1 cellular context compared by ENCODE assay signal in genomic region chr1:1213153-1213918, GRCh38.
TF ChIP-seq lines count a peak whose summit lies in the region.

No MANE protein-coding gene starts in this region.

TF ChIP-seq in GM12878, 131 proteins besides CTCF, POLR2A, EP300 and RAD21 (continued from another document and continues in another):
- TF ChIP-seq USF1 (IDR thresholded peaks at IDR 0.05; ENCODE audit: borderline replicate concordance, extremely low read length, insufficient read depth, low read depth, low read length) (peak; percentile 14), SREBF2 (IDR thresholded peaks at IDR 0.05; ENCODE audit: low read length) (no peak), HDGF (IDR thresholded peaks at IDR 0.05) (peak; percentile 68; the same call in 1 of the 2 replicates), KAT2A (conservative IDR thresholded peaks at IDR 0.05; ENCODE audit: control insufficient read depth, low read depth, low read length) (no peak), HDAC6 (IDR thresholded peaks at IDR 0.05; ENCODE audit: unreplicated experiment) (no peak), MEF2A (IDR thresholded peaks at IDR 0.05; ENCODE audit: insufficient read depth, low read depth, low read length) (no peak), TAF1 (IDR thresholded peaks at IDR 0.05; ENCODE audit: borderline replicate concordance, low read depth, low read length) (no peak), NFIC (IDR thresholded peaks at IDR 0.05; ENCODE audit: low read depth, low read length) (no peak), TCF7 (IDR thresholded peaks at IDR 0.05; ENCODE audit: borderline replicate concordance) (no peak), SPI1 (IDR thresholded peaks at IDR 0.05; ENCODE audit: borderline replicate concordance, insufficient read depth, low read depth, low read length) (no peak), SUPT20H (IDR thresholded peaks at IDR 0.05; ENCODE audit: borderline replicate concordance, control insufficient read depth, low read depth, low read length) (no peak), ESRRA (IDR thresholded peaks at IDR 0.05; ENCODE audit: low read length) (no peak), ZNF622 (IDR thresholded peaks at IDR 0.05) (no peak), GABPA (IDR thresholded peaks at IDR 0.05; ENCODE audit: low read depth) (no peak), E2F4 (IDR thresholded peaks at IDR 0.05; ENCODE audit: low read depth, low read length) (no peak), IRF3 (IDR thresholded peaks at IDR 0.05) (no peak), DPF2 (IDR thresholded peaks at IDR 0.05) (peak; percentile 82; the same call in 1 of the 2 replicates), PML (IDR thresholded peaks at IDR 0.05; ENCODE audit: low read length) (no peak)
- TF ChIP-seq, protein P1, sequence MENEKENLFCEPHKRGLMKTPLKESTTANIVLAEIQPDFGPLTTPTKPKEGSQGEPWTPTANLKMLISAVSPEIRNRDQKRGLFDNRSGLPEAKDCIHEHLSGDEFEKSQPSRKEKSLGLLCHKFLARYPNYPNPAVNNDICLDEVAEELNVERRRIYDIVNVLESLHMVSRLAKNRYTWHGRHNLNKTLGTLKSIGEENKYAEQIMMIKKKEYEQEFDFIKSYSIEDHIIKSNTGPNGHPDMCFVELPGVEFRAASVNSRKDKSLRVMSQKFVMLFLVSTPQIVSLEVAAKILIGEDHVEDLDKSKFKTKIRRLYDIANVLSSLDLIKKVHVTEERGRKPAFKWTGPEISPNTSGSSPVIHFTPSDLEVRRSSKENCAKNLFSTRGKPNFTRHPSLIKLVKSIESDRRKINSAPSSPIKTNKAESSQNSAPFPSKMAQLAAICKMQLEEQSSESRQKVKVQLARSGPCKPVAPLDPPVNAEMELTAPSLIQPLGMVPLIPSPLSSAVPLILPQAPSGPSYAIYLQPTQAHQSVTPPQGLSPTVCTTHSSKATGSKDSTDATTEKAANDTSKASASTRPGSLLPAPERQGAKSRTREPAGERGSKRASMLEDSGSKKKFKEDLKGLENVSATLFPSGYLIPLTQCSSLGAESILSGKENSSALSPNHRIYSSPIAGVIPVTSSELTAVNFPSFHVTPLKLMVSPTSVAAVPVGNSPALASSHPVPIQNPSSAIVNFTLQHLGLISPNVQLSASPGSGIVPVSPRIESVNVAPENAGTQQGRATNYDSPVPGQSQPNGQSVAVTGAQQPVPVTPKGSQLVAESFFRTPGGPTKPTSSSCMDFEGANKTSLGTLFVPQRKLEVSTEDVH (IDR thresholded peaks at IDR 0.05; ENCODE audit: low read depth, partially characterized antibody), result no peak
- TF ChIP-seq, protein P2, sequence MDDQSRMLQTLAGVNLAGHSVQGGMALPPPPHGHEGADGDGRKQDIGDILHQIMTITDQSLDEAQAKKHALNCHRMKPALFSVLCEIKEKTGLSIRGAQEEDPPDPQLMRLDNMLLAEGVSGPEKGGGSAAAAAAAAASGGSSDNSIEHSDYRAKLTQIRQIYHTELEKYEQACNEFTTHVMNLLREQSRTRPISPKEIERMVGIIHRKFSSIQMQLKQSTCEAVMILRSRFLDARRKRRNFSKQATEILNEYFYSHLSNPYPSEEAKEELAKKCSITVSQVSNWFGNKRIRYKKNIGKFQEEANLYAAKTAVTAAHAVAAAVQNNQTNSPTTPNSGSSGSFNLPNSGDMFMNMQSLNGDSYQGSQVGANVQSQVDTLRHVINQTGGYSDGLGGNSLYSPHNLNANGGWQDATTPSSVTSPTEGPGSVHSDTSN (IDR thresholded peaks at IDR 0.05; ENCODE audit: insufficient replicate concordance, low read depth, low read length), result no peak
- TF ChIP-seq, protein P3, sequence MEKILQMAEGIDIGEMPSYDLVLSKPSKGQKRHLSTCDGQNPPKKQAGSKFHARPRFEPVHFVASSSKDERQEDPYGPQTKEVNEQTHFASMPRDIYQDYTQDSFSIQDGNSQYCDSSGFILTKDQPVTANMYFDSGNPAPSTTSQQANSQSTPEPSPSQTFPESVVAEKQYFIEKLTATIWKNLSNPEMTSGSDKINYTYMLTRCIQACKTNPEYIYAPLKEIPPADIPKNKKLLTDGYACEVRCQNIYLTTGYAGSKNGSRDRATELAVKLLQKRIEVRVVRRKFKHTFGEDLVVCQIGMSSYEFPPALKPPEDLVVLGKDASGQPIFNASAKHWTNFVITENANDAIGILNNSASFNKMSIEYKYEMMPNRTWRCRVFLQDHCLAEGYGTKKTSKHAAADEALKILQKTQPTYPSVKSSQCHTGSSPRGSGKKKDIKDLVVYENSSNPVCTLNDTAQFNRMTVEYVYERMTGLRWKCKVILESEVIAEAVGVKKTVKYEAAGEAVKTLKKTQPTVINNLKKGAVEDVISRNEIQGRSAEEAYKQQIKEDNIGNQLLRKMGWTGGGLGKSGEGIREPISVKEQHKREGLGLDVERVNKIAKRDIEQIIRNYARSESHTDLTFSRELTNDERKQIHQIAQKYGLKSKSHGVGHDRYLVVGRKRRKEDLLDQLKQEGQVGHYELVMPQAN (conservative IDR thresholded peaks at IDR 0.05), result 0 out of 2 replicates have a peak, but pooled peaks have one; percentile 12
- TF ChIP-seq, protein P4, sequence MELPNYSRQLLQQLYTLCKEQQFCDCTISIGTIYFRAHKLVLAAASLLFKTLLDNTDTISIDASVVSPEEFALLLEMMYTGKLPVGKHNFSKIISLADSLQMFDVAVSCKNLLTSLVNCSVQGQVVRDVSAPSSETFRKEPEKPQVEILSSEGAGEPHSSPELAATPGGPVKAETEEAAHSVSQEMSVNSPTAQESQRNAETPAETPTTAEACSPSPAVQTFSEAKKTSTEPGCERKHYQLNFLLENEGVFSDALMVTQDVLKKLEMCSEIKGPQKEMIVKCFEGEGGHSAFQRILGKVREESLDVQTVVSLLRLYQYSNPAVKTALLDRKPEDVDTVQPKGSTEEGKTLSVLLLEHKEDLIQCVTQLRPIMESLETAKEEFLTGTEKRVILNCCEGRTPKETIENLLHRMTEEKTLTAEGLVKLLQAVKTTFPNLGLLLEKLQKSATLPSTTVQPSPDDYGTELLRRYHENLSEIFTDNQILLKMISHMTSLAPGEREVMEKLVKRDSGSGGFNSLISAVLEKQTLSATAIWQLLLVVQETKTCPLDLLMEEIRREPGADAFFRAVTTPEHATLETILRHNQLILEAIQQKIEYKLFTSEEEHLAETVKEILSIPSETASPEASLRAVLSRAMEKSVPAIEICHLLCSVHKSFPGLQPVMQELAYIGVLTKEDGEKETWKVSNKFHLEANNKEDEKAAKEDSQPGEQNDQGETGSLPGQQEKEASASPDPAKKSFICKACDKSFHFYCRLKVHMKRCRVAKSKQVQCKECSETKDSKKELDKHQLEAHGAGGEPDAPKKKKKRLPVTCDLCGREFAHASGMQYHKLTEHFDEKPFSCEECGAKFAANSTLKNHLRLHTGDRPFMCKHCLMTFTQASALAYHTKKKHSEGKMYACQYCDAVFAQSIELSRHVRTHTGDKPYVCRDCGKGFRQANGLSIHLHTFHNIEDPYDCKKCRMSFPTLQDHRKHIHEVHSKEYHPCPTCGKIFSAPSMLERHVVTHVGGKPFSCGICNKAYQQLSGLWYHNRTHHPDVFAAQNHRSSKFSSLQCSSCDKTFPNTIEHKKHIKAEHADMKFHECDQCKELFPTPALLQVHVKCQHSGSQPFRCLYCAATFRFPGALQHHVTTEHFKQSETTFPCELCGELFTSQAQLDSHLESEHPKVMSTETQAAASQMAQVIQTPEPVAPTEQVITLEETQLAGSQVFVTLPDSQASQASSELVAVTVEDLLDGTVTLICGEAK (IDR thresholded peaks at IDR 0.05; ENCODE audit: borderline replicate concordance), result no peak
- TF ChIP-seq, protein P5, sequence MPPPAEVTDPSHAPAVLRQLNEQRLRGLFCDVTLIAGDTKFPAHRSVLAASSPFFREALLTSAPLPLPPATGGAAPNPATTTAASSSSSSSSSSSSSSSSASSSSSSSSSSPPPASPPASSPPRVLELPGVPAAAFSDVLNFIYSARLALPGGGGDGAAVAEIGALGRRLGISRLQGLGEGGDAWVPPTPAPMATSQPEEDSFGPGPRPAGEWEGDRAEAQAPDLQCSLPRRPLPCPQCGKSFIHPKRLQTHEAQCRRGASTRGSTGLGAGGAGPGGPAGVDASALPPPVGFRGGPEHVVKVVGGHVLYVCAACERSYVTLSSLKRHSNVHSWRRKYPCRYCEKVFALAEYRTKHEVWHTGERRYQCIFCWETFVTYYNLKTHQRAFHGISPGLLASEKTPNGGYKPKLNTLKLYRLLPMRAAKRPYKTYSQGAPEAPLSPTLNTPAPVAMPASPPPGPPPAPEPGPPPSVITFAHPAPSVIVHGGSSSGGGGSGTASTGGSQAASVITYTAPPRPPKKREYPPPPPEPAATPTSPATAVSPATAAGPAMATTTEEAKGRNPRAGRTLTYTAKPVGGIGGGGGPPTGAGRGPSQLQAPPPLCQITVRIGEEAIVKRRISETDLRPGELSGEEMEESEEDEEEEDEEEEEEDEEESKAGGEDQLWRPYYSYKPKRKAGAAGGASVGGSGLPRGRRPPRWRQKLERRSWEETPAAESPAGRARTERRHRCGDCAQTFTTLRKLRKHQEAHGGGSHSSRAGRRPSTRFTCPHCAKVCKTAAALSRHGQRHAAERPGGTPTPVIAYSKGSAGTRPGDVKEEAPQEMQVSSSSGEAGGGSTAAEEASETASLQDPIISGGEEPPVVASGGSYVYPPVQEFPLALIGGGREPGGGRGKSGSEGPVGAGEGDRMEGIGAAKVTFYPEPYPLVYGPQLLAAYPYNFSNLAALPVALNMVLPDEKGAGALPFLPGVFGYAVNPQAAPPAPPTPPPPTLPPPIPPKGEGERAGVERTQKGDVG (CRISPR knock-in tag; IDR thresholded peaks at IDR 0.05), result no peak
- TF ChIP-seq, protein P6, sequence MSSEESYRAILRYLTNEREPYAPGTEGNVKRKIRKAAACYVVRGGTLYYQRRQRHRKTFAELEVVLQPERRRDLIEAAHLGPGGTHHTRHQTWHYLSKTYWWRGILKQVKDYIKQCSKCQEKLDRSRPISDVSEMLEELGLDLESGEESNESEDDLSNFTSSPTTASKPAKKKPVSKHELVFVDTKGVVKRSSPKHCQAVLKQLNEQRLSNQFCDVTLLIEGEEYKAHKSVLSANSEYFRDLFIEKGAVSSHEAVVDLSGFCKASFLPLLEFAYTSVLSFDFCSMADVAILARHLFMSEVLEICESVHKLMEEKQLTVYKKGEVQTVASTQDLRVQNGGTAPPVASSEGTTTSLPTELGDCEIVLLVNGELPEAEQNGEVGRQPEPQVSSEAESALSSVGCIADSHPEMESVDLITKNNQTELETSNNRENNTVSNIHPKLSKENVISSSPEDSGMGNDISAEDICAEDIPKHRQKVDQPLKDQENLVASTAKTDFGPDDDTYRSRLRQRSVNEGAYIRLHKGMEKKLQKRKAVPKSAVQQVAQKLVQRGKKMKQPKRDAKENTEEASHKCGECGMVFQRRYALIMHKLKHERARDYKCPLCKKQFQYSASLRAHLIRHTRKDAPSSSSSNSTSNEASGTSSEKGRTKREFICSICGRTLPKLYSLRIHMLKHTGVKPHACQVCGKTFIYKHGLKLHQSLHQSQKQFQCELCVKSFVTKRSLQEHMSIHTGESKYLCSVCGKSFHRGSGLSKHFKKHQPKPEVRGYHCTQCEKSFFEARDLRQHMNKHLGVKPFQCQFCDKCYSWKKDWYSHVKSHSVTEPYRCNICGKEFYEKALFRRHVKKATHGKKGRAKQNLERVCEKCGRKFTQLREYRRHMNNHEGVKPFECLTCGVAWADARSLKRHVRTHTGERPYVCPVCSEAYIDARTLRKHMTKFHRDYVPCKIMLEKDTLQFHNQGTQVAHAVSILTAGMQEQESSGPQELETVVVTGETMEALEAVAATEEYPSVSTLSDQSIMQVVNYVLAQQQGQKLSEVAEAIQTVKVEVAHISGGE (CRISPR knock-in tag; IDR thresholded peaks at IDR 0.05), result no peak
- TF ChIP-seq, protein P7, sequence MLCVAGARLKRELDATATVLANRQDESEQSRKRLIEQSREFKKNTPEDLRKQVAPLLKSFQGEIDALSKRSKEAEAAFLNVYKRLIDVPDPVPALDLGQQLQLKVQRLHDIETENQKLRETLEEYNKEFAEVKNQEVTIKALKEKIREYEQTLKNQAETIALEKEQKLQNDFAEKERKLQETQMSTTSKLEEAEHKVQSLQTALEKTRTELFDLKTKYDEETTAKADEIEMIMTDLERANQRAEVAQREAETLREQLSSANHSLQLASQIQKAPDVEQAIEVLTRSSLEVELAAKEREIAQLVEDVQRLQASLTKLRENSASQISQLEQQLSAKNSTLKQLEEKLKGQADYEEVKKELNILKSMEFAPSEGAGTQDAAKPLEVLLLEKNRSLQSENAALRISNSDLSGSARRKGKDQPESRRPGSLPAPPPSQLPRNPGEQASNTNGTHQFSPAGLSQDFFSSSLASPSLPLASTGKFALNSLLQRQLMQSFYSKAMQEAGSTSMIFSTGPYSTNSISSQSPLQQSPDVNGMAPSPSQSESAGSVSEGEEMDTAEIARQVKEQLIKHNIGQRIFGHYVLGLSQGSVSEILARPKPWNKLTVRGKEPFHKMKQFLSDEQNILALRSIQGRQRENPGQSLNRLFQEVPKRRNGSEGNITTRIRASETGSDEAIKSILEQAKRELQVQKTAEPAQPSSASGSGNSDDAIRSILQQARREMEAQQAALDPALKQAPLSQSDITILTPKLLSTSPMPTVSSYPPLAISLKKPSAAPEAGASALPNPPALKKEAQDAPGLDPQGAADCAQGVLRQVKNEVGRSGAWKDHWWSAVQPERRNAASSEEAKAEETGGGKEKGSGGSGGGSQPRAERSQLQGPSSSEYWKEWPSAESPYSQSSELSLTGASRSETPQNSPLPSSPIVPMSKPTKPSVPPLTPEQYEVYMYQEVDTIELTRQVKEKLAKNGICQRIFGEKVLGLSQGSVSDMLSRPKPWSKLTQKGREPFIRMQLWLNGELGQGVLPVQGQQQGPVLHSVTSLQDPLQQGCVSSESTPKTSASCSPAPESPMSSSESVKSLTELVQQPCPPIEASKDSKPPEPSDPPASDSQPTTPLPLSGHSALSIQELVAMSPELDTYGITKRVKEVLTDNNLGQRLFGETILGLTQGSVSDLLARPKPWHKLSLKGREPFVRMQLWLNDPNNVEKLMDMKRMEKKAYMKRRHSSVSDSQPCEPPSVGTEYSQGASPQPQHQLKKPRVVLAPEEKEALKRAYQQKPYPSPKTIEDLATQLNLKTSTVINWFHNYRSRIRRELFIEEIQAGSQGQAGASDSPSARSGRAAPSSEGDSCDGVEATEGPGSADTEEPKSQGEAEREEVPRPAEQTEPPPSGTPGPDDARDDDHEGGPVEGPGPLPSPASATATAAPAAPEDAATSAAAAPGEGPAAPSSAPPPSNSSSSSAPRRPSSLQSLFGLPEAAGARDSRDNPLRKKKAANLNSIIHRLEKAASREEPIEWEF (IDR thresholded peaks at IDR 0.05; ENCODE audit: insufficient replicate concordance, low read depth, low read length), result no peak
